1 cellular context compared by ENCODE assay signal in the genomic region with DNA sequence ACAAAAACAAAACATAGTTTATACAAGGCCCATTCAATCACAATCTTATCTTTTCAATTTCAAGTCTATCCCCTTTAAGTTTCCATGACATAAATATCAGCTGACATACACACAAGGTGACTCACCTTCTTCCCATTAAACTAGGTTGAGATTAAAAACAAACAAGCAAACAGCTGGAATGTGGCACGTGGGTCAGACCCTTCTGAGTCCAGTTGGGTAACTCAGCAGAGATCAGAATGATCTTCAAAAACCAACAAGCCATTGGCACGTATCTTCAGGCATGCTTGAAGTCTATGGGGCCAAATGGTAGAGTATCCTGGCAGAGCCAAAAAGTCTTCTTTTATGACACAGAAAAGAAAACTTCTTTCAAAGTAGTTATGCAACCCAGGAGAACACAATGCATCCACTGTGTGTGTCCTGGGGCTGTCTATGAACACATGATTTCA.
TF ChIP-seq lines count a peak whose summit lies in the region.

No MANE protein-coding gene starts in this region.

TF ChIP-seq in A549, 52 proteins besides CTCF, POLR2A, EP300 and RAD21 (continued from another document):
- TF ChIP-seq, protein P1, sequence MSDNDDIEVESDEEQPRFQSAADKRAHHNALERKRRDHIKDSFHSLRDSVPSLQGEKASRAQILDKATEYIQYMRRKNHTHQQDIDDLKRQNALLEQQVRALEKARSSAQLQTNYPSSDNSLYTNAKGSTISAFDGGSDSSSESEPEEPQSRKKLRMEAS (IDR thresholded peaks at IDR 0.05): 0 out of 2 replicates have a peak, but pooled peaks have one; percentile 16
- TF ChIP-seq SREBF2 (IDR thresholded peaks at IDR 0.05) (no peak), JUN (IDR thresholded peaks at IDR 0.05) (peak in 1 of 2 experiments; percentile 41; a peak in 1 of 5 replicates), ESRRA (IDR thresholded peaks at IDR 0.05; ENCODE audit: borderline replicate concordance, low read length) (no peak), CBX8 (IDR thresholded peaks at IDR 0.05) (no peak), FOSL2 (IDR thresholded peaks at IDR 0.05) (0 out of 2 replicates have a peak, but pooled peaks have one; percentile 23), FOSL2 (CRISPR knock-in tag; IDR thresholded peaks at IDR 0.05) (peak; percentile 87), POLR2AphosphoS2 (conservative IDR thresholded peaks at IDR 0.05; ENCODE audit: low read length) (no peak), EHF (CRISPR knock-in tag; IDR thresholded peaks at IDR 0.05) (no peak), FOSB (CRISPR knock-in tag; IDR thresholded peaks at IDR 0.05) (no peak), CBX2 (IDR thresholded peaks at IDR 0.05; ENCODE audit: borderline replicate concordance, low read depth) (no peak)
- TF ChIP-seq, protein P2, sequence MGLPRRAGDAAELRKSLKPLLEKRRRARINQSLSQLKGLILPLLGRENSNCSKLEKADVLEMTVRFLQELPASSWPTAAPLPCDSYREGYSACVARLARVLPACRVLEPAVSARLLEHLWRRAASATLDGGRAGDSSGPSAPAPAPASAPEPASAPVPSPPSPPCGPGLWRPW (IDR thresholded peaks at IDR 0.05): no peak
- TF ChIP-seq, protein P3, sequence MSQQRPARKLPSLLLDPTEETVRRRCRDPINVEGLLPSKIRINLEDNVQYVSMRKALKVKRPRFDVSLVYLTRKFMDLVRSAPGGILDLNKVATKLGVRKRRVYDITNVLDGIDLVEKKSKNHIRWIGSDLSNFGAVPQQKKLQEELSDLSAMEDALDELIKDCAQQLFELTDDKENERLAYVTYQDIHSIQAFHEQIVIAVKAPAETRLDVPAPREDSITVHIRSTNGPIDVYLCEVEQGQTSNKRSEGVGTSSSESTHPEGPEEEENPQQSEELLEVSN (IDR thresholded peaks at IDR 0.05; ENCODE audit: borderline replicate concordance, low read depth): no peak
- TF ChIP-seq, protein P4, sequence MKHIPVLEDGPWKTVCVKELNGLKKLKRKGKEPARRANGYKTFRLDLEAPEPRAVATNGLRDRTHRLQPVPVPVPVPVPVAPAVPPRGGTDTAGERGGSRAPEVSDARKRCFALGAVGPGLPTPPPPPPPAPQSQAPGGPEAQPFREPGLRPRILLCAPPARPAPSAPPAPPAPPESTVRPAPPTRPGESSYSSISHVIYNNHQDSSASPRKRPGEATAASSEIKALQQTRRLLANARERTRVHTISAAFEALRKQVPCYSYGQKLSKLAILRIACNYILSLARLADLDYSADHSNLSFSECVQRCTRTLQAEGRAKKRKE (CRISPR knock-in tag; IDR thresholded peaks at IDR 0.05; ENCODE audit: low read depth): no peak
TF ChIP-seq in A549: peak in this region for 8.
